ENCODE assay signal across 9 cellular contexts in the genomic region with DNA sequence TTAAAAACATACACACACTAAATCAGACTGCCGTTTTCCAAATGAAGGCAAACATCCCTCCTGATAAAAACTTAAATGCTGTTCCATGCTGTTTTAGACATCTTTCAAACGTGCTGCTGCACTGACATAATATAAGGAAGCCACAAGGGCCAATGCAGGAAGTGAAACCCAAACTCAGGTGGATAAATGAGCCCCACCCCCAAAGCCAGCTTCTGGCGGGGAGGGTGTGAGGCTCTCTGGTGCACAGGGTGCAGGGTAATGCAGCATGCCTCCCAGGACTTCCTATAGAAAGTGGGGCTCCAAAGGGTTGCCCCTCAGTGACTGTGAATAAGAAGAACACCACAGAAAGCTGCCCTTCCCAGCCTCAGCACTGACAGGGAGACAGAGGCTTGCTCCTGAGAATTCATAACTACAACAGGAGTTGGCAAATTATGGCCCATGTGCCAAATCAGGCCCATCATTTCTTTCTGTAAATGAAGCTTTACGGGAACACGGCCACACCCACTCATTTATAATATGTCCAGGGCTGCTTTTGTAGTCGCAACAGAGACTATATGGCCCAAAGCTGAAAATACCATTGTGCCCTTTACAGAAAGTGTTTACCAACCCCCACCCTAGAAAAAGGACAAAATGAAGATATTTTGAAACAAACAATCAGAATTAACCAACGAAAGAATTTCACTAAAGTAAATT. TPM values are rescaled to one million over a fixed set of nuclear protein-coding genes. Genes with fewer than 3 reads are reported as not detected.
DNase-seq lines count a peak whose midpoint lies in the region; ATAC-seq lines count a peak whose summit lies in the region.
"Not testable (repeated sequence)": the region's sequence is repeated elsewhere in the genome, so short reads cannot be mapped to it uniquely, and the experiment has no call there.
"Had no signal": no experiment of that assay in that cellular context is flagged by ENCODE, and none has a peak within 500 bp of the region (broad histone marks: within the 10 kb centered on the region; RNA-seq: fewer than 3 reads in every experiment).

No MANE protein-coding gene starts in this region.

- H3K36me3 Mint-ChIP-seq in naive thymus-derived CD8-positive, alpha-beta T cell: peaks cover 4 to 71% (median 34%) of the 10 kb centered on the region in 3 donors

- peaks cover 6 to 22% (median 15%) of the 10 kb centered on the region in 4 donors for H3K4me1 Mint-ChIP-seq in naive thymus-derived CD8-positive, alpha-beta T cell

- DNase-seq in RPMI8226: peak; percentile 51
- DNase-seq in activated T-cell treated with anti-CD3 and anti-CD28 coated beads, Interleukin-2, amount 50 U/mL, for 48 hours: peak; percentile 29 to 31
- DNase-seq in naive thymus-derived CD8-positive, alpha-beta T cell: peak in 1 of 10 donors; percentile 27

- ATAC-seq in GM18498 (IDR thresholded peaks at IDR 0.05; ENCODE audit: unreplicated experiment) (peak; percentile 98), GM19324 (IDR thresholded peaks at IDR 0.05; ENCODE audit: low FRiP score, unreplicated experiment) (peak; percentile 91), GM21723 (IDR thresholded peaks at IDR 0.05; ENCODE audit: unreplicated experiment) (peak; percentile 99), HG03039 (IDR thresholded peaks at IDR 0.05; ENCODE audit: unreplicated experiment) (peak; percentile 94), HG03521 (IDR thresholded peaks at IDR 0.05; ENCODE audit: unreplicated experiment) (peak; percentile 96)
- peak; percentile 84 to 86 for ATAC-seq in naive thymus-derived CD8-positive, alpha-beta T cell

- H3K9me3 Mint-ChIP-seq in naive thymus-derived CD8-positive, alpha-beta T cell: not testable (repeated sequence)

- POLR2A ChIA-PET in naive thymus-derived CD8-positive, alpha-beta T cell (lab: Charles Lee): not testable (repeated sequence)

- not testable (repeated sequence) for H3K27me3 Mint-ChIP-seq in naive thymus-derived CD8-positive, alpha-beta T cell

- peak overlapping the region in 4 of 10 donors; percentile 11 to 97 (median 71) for H3K27ac Mint-ChIP-seq in naive thymus-derived CD8-positive, alpha-beta T cell

- H3K4me3 Mint-ChIP-seq in naive thymus-derived CD8-positive, alpha-beta T cell: peak overlapping the region in 2 of 10 donors; percentile 40 to 70

RNA-seq across cellular contexts. Expression of a gene that starts 37.2 kb away (rescaled TPM):
- total RNA-seq in naive thymus-derived CD8-positive, alpha-beta T cell: not detected
- polyA plus RNA-seq in naive thymus-derived CD8-positive, alpha-beta T cell: not detected
- total RNA-seq: activated naive CD8-positive, alpha-beta T cell treated with anti-CD3 and anti-CD28 coated beads for 36 hours had no signal
